ENCODE assay signal across 2 cellular contexts in genomic region chr5:160081495-160081894, GRCh38.
TF ChIP-seq lines count a peak whose summit lies in the region.

No MANE protein-coding gene starts in this region.

TF ChIP-seq in WTC11, 78 proteins besides CTCF, POLR2A, EP300 and RAD21:
- TF ChIP-seq MYBL2 (CRISPR knock-in tag; IDR thresholded peaks at IDR 0.05) = no peak
- TF ChIP-seq ZNF138 (CRISPR knock-in tag; conservative IDR thresholded peaks at IDR 0.05) = no peak
- TF ChIP-seq ZNF425 (CRISPR knock-in tag; conservative IDR thresholded peaks at IDR 0.05) = no peak
- TF ChIP-seq ESRRA (CRISPR knock-in tag; IDR thresholded peaks at IDR 0.05; ENCODE audit: borderline replicate concordance) = no peak
- TF ChIP-seq STAT6 (CRISPR knock-in tag; conservative IDR thresholded peaks at IDR 0.05; ENCODE audit: low read depth) = no peak
- TF ChIP-seq RORB (CRISPR knock-in tag; IDR thresholded peaks at IDR 0.05) = no peak
- TF ChIP-seq TEAD4 (CRISPR knock-in tag; IDR thresholded peaks at IDR 0.05) = no peak
- no peak for TF ChIP-seq FOXP4 (CRISPR knock-in tag; IDR thresholded peaks at IDR 0.05)
- no peak for TF ChIP-seq NFATC4 (CRISPR knock-in tag; IDR thresholded peaks at IDR 0.05)
- no peak for TF ChIP-seq ETV6 (CRISPR knock-in tag; IDR thresholded peaks at IDR 0.05)
- TF ChIP-seq ZNF532 (CRISPR knock-in tag; IDR thresholded peaks at IDR 0.05; ENCODE audit: borderline replicate concordance) = no peak
- no peak for TF ChIP-seq FOXP1 (CRISPR knock-in tag; IDR thresholded peaks at IDR 0.05; ENCODE audit: borderline replicate concordance)
- no peak for TF ChIP-seq NFE2L1 (CRISPR knock-in tag; IDR thresholded peaks at IDR 0.05)
- TF ChIP-seq GABPB1 (CRISPR knock-in tag; IDR thresholded peaks at IDR 0.05) = no peak
- no peak for TF ChIP-seq RELA (CRISPR knock-in tag; IDR thresholded peaks at IDR 0.05; ENCODE audit: borderline replicate concordance)
TF ChIP-seq in WTC11: peak in this region for 0.

TF ChIP-seq in HepG2, 621 proteins besides CTCF, POLR2A, EP300 and RAD21:
- TF ChIP-seq KAT8 (CRISPR knock-in tag; IDR thresholded peaks at IDR 0.05) (no peak), ZNF142 (CRISPR knock-in tag; IDR thresholded peaks at IDR 0.05) (no peak), E2F2 (CRISPR knock-in tag; IDR thresholded peaks at IDR 0.05; ENCODE audit: borderline replicate concordance) (no peak), MTA1 (CRISPR knock-in tag; IDR thresholded peaks at IDR 0.05; ENCODE audit: borderline replicate concordance) (no peak)
